ENCODE assay signal across 18 cellular contexts in the genomic region with DNA sequence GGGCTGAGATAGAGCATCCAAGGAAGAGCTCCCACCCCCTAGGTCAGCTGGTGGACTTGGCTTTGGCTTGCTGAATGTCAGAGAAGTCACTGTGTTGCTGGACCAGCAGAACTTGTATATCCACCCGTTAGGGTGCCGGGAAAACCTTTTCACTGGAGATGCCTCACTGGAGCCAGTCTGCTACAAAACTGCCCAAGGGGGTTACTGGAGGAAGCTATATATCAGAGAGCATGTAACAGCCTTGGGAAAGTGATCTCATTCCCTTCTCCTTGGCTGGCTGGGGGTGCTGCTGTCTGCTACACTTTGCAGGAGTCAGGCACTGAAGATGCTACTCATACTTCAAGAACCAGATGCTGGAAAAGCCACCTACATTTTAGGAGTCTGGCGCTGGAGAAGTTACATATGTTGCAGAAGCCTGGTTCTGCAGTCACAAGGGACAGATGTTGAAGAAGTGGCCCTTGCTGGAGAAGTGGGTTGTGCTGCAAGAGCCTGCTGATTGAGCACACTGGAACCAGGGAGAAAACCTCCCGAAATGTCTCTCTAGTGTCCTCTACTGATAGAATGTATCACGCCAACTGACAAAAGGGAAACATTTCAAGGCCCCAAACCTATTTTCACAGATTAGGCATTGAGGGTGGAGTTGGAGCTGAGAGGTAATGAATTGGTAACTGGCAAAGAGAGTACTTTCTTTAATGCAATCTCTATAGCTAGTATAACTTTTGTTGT.
DNase-seq lines count a peak whose midpoint lies in the region; ATAC-seq, FAIRE-seq and TF ChIP-seq lines count a peak whose summit lies in the region.
"Had no signal": no experiment of that assay in that cellular context is flagged by ENCODE, and none has a peak within 500 bp of the region (broad histone marks: within the 10 kb centered on the region; RNA-seq: fewer than 3 reads in every experiment).

No MANE protein-coding gene starts in this region.

- H3K18ac ChIP-seq in mesendoderm (ENCODE audit: low read length), result no peak overlapping the region

- no peaks in the 10 kb centered on the region for H3K9me3 Mint-ChIP-seq in astrocyte (ENCODE audit: unreplicated experiment)
- H3K9me3 Mint-ChIP-seq: activated naive CD8-positive, alpha-beta T cell treated with anti-CD3 and anti-CD28 coated beads for 36 hours had no signal

- H3K27me3 Mint-ChIP-seq in astrocyte (ENCODE audit: low read depth, unreplicated experiment), result peaks cover 2% of the 10 kb centered on the region

- H2AK5ac ChIP-seq in mesendoderm (ENCODE audit: low read length), result no peak overlapping the region

- H3K27ac ChIP-seq in astrocyte (ENCODE audit: low read depth, low read length), result no peak overlapping the region
- H3K27ac ChIP-seq in mesendoderm (ENCODE audit: low read depth, low read length), result no peak overlapping the region

- H3K79me2 ChIP-seq in astrocyte (ENCODE audit: insufficient read depth, low read length) (no peaks in the 10 kb centered on the region), mesendoderm (ENCODE audit: control insufficient read depth, insufficient read depth, low read length) (no peaks in the 10 kb centered on the region)

- no peak overlapping the region for H3K4me2 ChIP-seq in astrocyte (ENCODE audit: low read length)
- no peak overlapping the region for H3K4me2 ChIP-seq in mesendoderm (ENCODE audit: low read length)

- H4K8ac ChIP-seq in mesendoderm (ENCODE audit: low read depth, low read length), result no peak overlapping the region

- no peak overlapping the region for H3K4me3 ChIP-seq in NB4 (ENCODE audit: low read depth, low read length)
- H3K4me3 ChIP-seq in astrocyte (ENCODE audit: insufficient read depth, low read depth, low read length), result no peak overlapping the region
- no peak overlapping the region for H3K4me3 ChIP-seq in mesendoderm (ENCODE audit: low read length)

- ATAC-seq in HG03095 (IDR thresholded peaks at IDR 0.05; ENCODE audit: unreplicated experiment), result no peak
- ATAC-seq: activated CD8-positive, alpha-beta T cell treated with anti-CD3 and anti-CD28 coated beads, Interleukin-2, amount 10 ng/mL, durations not matched to agents 7 days and 5 days; natural killer cell had no signal

- no peak overlapping the region for H3K4ac ChIP-seq in mesendoderm (ENCODE audit: low read depth, low read length)

- no peaks in the 10 kb centered on the region for H3K9me3 ChIP-seq in astrocyte (ENCODE audit: insufficient read depth, low read depth, low read length)
- H3K9me3 ChIP-seq: BE2C had no signal

- no peak overlapping the region for H2BK5ac ChIP-seq in mesendoderm (ENCODE audit: low read length)

- H3K4me1 ChIP-seq in astrocyte (ENCODE audit: insufficient read depth, low read length) (no peaks in the 10 kb centered on the region), mesendoderm (ENCODE audit: control insufficient read depth, low read depth, low read length) (no peaks in the 10 kb centered on the region)
- H3K4me1 ChIP-seq: BE2C had no signal

- H3K79me1 ChIP-seq in mesendoderm (ENCODE audit: low read length), result no peaks in the 10 kb centered on the region

- FAIRE-seq in astrocyte (lab: Jason Lieb, UNC), result no peak
- FAIRE-seq: islet of Langerhans had no signal

- no peak overlapping the region for H2BK15ac ChIP-seq in mesendoderm (replicated peaks; ENCODE audit: low read depth)

- WGBS in mesendoderm (ENCODE audit: extremely low coverage, insufficient coverage, low lambda C conversion rate), result no CpG with 5 or more reads among the region's 5 CpGs

- no peak for TF ChIP-seq CTCF in NB4 (IDR thresholded peaks at IDR 0.05; ENCODE audit: low read depth, low read length)
- no peak for TF ChIP-seq CTCF in astrocyte (IDR thresholded peaks at IDR 0.05; ENCODE audit: insufficient read depth, low read depth, low read length)

- no peak overlapping the region for H3K9ac ChIP-seq in astrocyte (ENCODE audit: low read length)
- no peak overlapping the region for H3K9ac ChIP-seq in mesendoderm (ENCODE audit: low read length)

- peaks cover 2% of the 10 kb centered on the region for H3K4me1 Mint-ChIP-seq in astrocyte (ENCODE audit: low read depth, unreplicated experiment)
- H3K4me1 Mint-ChIP-seq: activated naive CD8-positive, alpha-beta T cell treated with anti-CD3 and anti-CD28 coated beads for 36 hours; natural killer cell had no signal

- H3K4me3 Mint-ChIP-seq in astrocyte (ENCODE audit: unreplicated experiment), result no peak overlapping the region
- H3K4me3 Mint-ChIP-seq: activated CD8-positive, alpha-beta T cell treated with anti-CD3 and anti-CD28 coated beads, Interleukin-2, amount 10 ng/mL, durations not matched to agents 7 days and 5 days; activated naive CD8-positive, alpha-beta T cell treated with anti-CD3 and anti-CD28 coated beads for 36 hours; natural killer cell had no signal

- H3K27me3 ChIP-seq in astrocyte (ENCODE audit: insufficient read depth, low read length), result no peaks in the 10 kb centered on the region
- no peaks in the 10 kb centered on the region for H3K27me3 ChIP-seq in mesendoderm (ENCODE audit: insufficient read depth, low read length, poor library complexity)
- H3K27me3 ChIP-seq: BE2C had no signal

- no peak overlapping the region for H4K5ac ChIP-seq in mesendoderm (ENCODE audit: low read length)

- H3K36me3 ChIP-seq in astrocyte (ENCODE audit: insufficient read depth, low read length), result no peaks in the 10 kb centered on the region
- no peaks in the 10 kb centered on the region for H3K36me3 ChIP-seq in mesendoderm (ENCODE audit: control insufficient read depth, insufficient read depth, low read length)
- H3K36me3 ChIP-seq: BE2C had no signal

- DNase-seq in ELR (ENCODE audit: low read depth) (peak; percentile 40), NB4 (ENCODE audit: low read depth) (peak; percentile 3), astrocyte (ENCODE audit: low read depth) (peak; percentile 18), mesendoderm (peak; percentile 78), NCI-H1417 treated with DMSO at 0.1 percent for 48 hours (lab: John Stamatoyannopoulos, UW) (no peak), kidney tubule cell (ENCODE audit: low spot score) (no peak)
- DNase-seq: activated CD8-positive, alpha-beta T cell treated with anti-CD3 and anti-CD28 coated beads, Interleukin-2, amount 10 ng/mL, durations not matched to agents 7 days and 5 days; activated naive CD8-positive, alpha-beta T cell treated with anti-CD3 and anti-CD28 coated beads for 36 hours; BE2C; dermis blood vessel endothelial cell; DMS53; H7; mammary epithelial cell; natural killer cell; NCI-H1694 treated with DMSO at 0.1 percent for 48 hours; NCI-H510A treated with DMSO at 0.1 percent for 48 hours had no signal

- H3K23ac ChIP-seq in mesendoderm (ENCODE audit: low read length), result no peak overlapping the region

- no peak overlapping the region for H3K56ac ChIP-seq in mesendoderm (ENCODE audit: low read length)

- TF ChIP-seq POLR2A in NB4 (IDR thresholded peaks at IDR 0.05; ENCODE audit: extremely low read depth, insufficient read length), result no peak

- no peak overlapping the region for H2BK120ac ChIP-seq in mesendoderm (ENCODE audit: low read depth, low read length)

- no peak overlapping the region for H3K27ac Mint-ChIP-seq in astrocyte (ENCODE audit: unreplicated experiment)
- H3K27ac Mint-ChIP-seq: activated CD8-positive, alpha-beta T cell treated with anti-CD3 and anti-CD28 coated beads, Interleukin-2, amount 10 ng/mL, durations not matched to agents 7 days and 5 days; activated naive CD8-positive, alpha-beta T cell treated with anti-CD3 and anti-CD28 coated beads for 36 hours; natural killer cell had no signal

- H3K36me3 Mint-ChIP-seq in astrocyte (ENCODE audit: low read depth, unreplicated experiment), result no peaks in the 10 kb centered on the region
- H3K36me3 Mint-ChIP-seq: activated naive CD8-positive, alpha-beta T cell treated with anti-CD3 and anti-CD28 coated beads for 36 hours; natural killer cell had no signal

- no peaks in the 10 kb centered on the region for H4K20me1 ChIP-seq in astrocyte (ENCODE audit: insufficient read depth, low read length)

- no peak overlapping the region for H2AFZ ChIP-seq in astrocyte (ENCODE audit: low read depth, low read length)

Comparison
In these comparisons a context has a peak if more than half of its experiments do, and no peak if none do; other contexts are left out.
1. DNase-seq: peak in ELR (single experiment), NB4 (single experiment), astrocyte (single experiment) and mesendoderm (single experiment); none in NCI-H1417 treated with DMSO at 0.1 percent for 48 hours (single experiment) and kidney tubule cell (single experiment).